Comparison of ENCODE assay signal across 15 cellular contexts in the genomic region with DNA sequence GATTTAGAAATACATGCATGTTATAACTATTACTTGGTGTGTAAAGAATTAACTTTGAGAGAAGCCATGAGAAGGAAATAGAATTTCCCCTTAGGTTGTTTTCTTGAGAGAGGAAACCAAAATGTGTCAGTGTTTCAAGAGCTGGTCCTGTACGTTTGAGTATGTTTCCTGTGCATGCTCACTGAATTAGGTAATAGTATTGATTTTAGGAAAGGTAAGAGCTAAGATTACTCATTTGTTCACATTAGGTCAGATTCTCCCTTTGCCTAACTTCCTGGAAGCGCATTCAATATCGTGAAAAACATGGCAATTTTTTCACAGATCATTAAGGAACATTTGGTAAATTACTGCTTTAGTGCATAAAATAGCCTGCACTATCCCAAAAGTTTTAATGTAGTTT. TPM values are rescaled to one million over a fixed set of nuclear protein-coding genes. Genes with fewer than 3 reads are reported as not detected.
A peak's percentile ranks its signal among the peaks of the same experiment; 100 is the strongest.
DNase-seq lines count a peak whose midpoint lies in the region; ATAC-seq and TF ChIP-seq lines count a peak whose summit lies in the region.
"Had no signal": no experiment of that assay in that cellular context is flagged by ENCODE, and none has a peak within 500 bp of the region (broad histone marks: within the 10 kb centered on the region; RNA-seq: fewer than 3 reads in every experiment).

No MANE protein-coding gene starts in this region.

- H3K27ac ChIP-seq in naive thymus-derived CD4-positive, alpha-beta T cell (ENCODE audit: low read depth, low read length): no peak overlapping the region
- no peak overlapping the region for H3K27ac ChIP-seq in tibial nerve
- peak overlapping the region in 1 of 4 donors; percentile 30 for H3K27ac ChIP-seq in upper lobe of left lung
- H3K27ac ChIP-seq: neural progenitor cell had no signal

- H3K36me3 ChIP-seq in naive thymus-derived CD4-positive, alpha-beta T cell (ENCODE audit: control insufficient read depth in 2 of 3, insufficient read depth in 3 of 3, low read length in 3 of 3): no peaks in the 10 kb centered on the region
- H3K36me3 ChIP-seq in tibial nerve: no peaks in the 10 kb centered on the region
- no peaks in the 10 kb centered on the region for H3K36me3 ChIP-seq in upper lobe of left lung
- H3K36me3 ChIP-seq: neural progenitor cell had no signal

- peaks cover 0 to 7% of the 10 kb centered on the region in 2 donors for H3K4me1 ChIP-seq in naive thymus-derived CD4-positive, alpha-beta T cell (ENCODE audit: control insufficient read depth in 2 of 2, insufficient read depth in 2 of 2, low read length in 2 of 2)
- peaks cover 0 to 21% (median 6%) of the 10 kb centered on the region in 4 donors for H3K4me1 ChIP-seq in tibial nerve
- H3K4me1 ChIP-seq in upper lobe of left lung: peaks cover 0 to 14% (median 5%) of the 10 kb centered on the region in 4 donors

- WGBS in tibial nerve, 2 donors: 69 to 77% methylated on average over 3 of the region's 3 CpGs
- 25 to 33% methylated on average over 3 of the region's 3 CpGs for WGBS in upper lobe of left lung, 2 donors

- TF ChIP-seq CTCF in tibial nerve (IDR thresholded peaks at IDR 0.05) (no peak), upper lobe of left lung (IDR thresholded peaks at IDR 0.05) (no peak)

- no peaks in the 10 kb centered on the region for H3K9me3 ChIP-seq in naive thymus-derived CD4-positive, alpha-beta T cell (ENCODE audit: control insufficient read depth in 2 of 3, low read length in 3 of 3)
- no peaks in the 10 kb centered on the region for H3K9me3 ChIP-seq in tibial nerve
- H3K9me3 ChIP-seq in upper lobe of left lung: no peaks in the 10 kb centered on the region

- TF ChIP-seq EP300 in tibial nerve (IDR thresholded peaks at IDR 0.05) (no peak), upper lobe of left lung (IDR thresholded peaks at IDR 0.05) (peak in 1 of 4 donors; percentile 40)

- peak; percentile 42 for ATAC-seq in activated CD4-positive, alpha-beta T cell treated with anti-CD3 and anti-CD28 coated beads for 36 hours
- peak; percentile 36 for ATAC-seq in HG02623 (IDR thresholded peaks at IDR 0.05; ENCODE audit: unreplicated experiment)
- peak; percentile 24 for ATAC-seq in naive thymus-derived CD4-positive, alpha-beta T cell
- no peak for ATAC-seq in upper lobe of left lung (ENCODE audit: low FRiP score in 2 of 2)

- peak overlapping the region; percentile 98 for H3K27ac Mint-ChIP-seq in activated CD4-positive, alpha-beta T cell treated with anti-CD3 and anti-CD28 coated beads for 36 hours
- peak overlapping the region; percentile 60 for H3K27ac Mint-ChIP-seq in T-helper 2 cell treated with Interferon-gamma antibody and Interleukin-4, amounts not matched to agents 5 μg/mL and 100 μg/mL, for 36 hours
- peak overlapping the region in 2 of 9 donors; percentile 72 to 79 for H3K27ac Mint-ChIP-seq in naive thymus-derived CD4-positive, alpha-beta T cell
- H3K27ac Mint-ChIP-seq: neural progenitor cell had no signal

- peaks cover 66% of the 10 kb centered on the region for H3K4me1 Mint-ChIP-seq in activated CD4-positive, alpha-beta T cell treated with anti-CD3 and anti-CD28 coated beads for 36 hours
- peaks cover 48% of the 10 kb centered on the region for H3K4me1 Mint-ChIP-seq in T-helper 2 cell treated with Interferon-gamma antibody and Interleukin-4, amounts not matched to agents 5 μg/mL and 100 μg/mL, for 36 hours (ENCODE audit: low read depth)
- peaks cover 13 to 56% (median 20%) of the 10 kb centered on the region in 7 donors for H3K4me1 Mint-ChIP-seq in naive thymus-derived CD4-positive, alpha-beta T cell

- H3K4me3 ChIP-seq in naive thymus-derived CD4-positive, alpha-beta T cell (ENCODE audit: low read length): no peak overlapping the region
- H3K4me3 ChIP-seq in tibial nerve (no peak overlapping the region), upper lobe of left lung (no peak overlapping the region)
- H3K4me3 ChIP-seq: neural progenitor cell had no signal

- CTCF ChIA-PET in activated CD4-positive, alpha-beta T cell treated with anti-CD3 and anti-CD28 coated beads for 36 hours (lab: Charles Lee): no interaction called here
- CTCF ChIA-PET in naive thymus-derived CD4-positive, alpha-beta T cell (lab: Charles Lee): no interaction called here

- no peak for DNase-seq in activated CD4-positive, alpha-beta T cell treated with anti-CD3 and anti-CD28 coated beads for 36 hours
- DNase-seq in activated CD4-positive, alpha-beta T cell treated with anti-CD3 and anti-CD28 coated beads for 48 hours: no peak
- DNase-seq in T-helper 2 cell treated with Interferon-gamma antibody and Interleukin-4, amounts not matched to agents 5 μg/mL and 100 μg/mL, for 36 hours (ENCODE audit: low spot score): peak; percentile 17
- DNase-seq in naive thymus-derived CD4-positive, alpha-beta T cell: no peak
- DNase-seq in DMS 273 (lab: John Stamatoyannopoulos, UW; ENCODE audit: unreplicated experiment): no peak
- DNase-seq in tibial nerve (ENCODE audit: low spot score in 2 of 2): no peak
- no peak for DNase-seq in upper lobe of left lung
- DNase-seq: activated gamma-delta T cell treated with Interleukin-2 at 50 U/mL for 16 hours; H7; immature natural killer cell; NCI-H446; stimulated activated CD4-positive, alpha-beta T cell treated with anti-CD3 and anti-CD28 coated beads, Interleukin-4, amount 100 ng/mL, for 4 hours; trophoblast cell had no signal

- peaks cover 9% of the 10 kb centered on the region for H3K36me3 Mint-ChIP-seq in activated CD4-positive, alpha-beta T cell treated with anti-CD3 and anti-CD28 coated beads for 36 hours (ENCODE audit: low read depth)
- peaks cover 10% of the 10 kb centered on the region for H3K36me3 Mint-ChIP-seq in T-helper 2 cell treated with Interferon-gamma antibody and Interleukin-4, amounts not matched to agents 5 μg/mL and 100 μg/mL, for 36 hours (ENCODE audit: low read depth)
- peaks cover 0 to 21% (median 0%) of the 10 kb centered on the region in 5 donors for H3K36me3 Mint-ChIP-seq in naive thymus-derived CD4-positive, alpha-beta T cell
- H3K36me3 Mint-ChIP-seq: immature natural killer cell, neural progenitor cell had no signal

- POLR2A ChIA-PET in activated CD4-positive, alpha-beta T cell treated with anti-CD3 and anti-CD28 coated beads for 36 hours (lab: Charles Lee): interaction anchor here (0.7 to 1.0 kb wide), 5 partner anchors 8 to 1759 kb away, joined by 3 to 7 read pairs (median 4); no protein-coding TSS in a partner anchor
- POLR2A ChIA-PET in naive thymus-derived CD4-positive, alpha-beta T cell (lab: Charles Lee): no interaction called here

- H3K27me3 ChIP-seq in naive thymus-derived CD4-positive, alpha-beta T cell (ENCODE audit: control insufficient read depth in 2 of 2, insufficient read depth in 2 of 2, low read length in 2 of 2): no peaks in the 10 kb centered on the region
- no peaks in the 10 kb centered on the region for H3K27me3 ChIP-seq in tibial nerve
- no peaks in the 10 kb centered on the region for H3K27me3 ChIP-seq in upper lobe of left lung
- H3K27me3 ChIP-seq: neural progenitor cell had no signal

- H3K27me3 Mint-ChIP-seq in activated CD4-positive, alpha-beta T cell treated with anti-CD3 and anti-CD28 coated beads for 36 hours: no peaks in the 10 kb centered on the region
- H3K27me3 Mint-ChIP-seq in T-helper 2 cell treated with Interferon-gamma antibody and Interleukin-4, amounts not matched to agents 5 μg/mL and 100 μg/mL, for 36 hours (ENCODE audit: low read depth): no peaks in the 10 kb centered on the region
- H3K27me3 Mint-ChIP-seq in naive thymus-derived CD4-positive, alpha-beta T cell: no peaks in the 10 kb centered on the region

- intact Hi-C loops in activated CD4-positive, alpha-beta T cell treated with anti-CD3 and anti-CD28 coated beads for 36 hours (cut with DNase I, micrococcal nuclease): loop anchor here (1.0 to 10.0 kb wide), 7 partner anchors 17 to 1611 kb away; a partner anchor contains a TSS
- intact Hi-C loops in naive thymus-derived CD4-positive, alpha-beta T cell (cut with micrococcal nuclease): loop anchor here in 1 of 2 donors (1.0 kb wide), 2 partner anchors 8 to 17 kb away; no protein-coding TSS in a partner anchor

- H3K9me3 Mint-ChIP-seq in activated CD4-positive, alpha-beta T cell treated with anti-CD3 and anti-CD28 coated beads for 36 hours (ENCODE audit: low read depth): peaks cover 5% of the 10 kb centered on the region
- peaks cover 15% of the 10 kb centered on the region for H3K9me3 Mint-ChIP-seq in T-helper 2 cell treated with Interferon-gamma antibody and Interleukin-4, amounts not matched to agents 5 μg/mL and 100 μg/mL, for 36 hours
- peaks cover 0 to 11% (median 0%) of the 10 kb centered on the region in 11 donors for H3K9me3 Mint-ChIP-seq in naive thymus-derived CD4-positive, alpha-beta T cell
- H3K9me3 Mint-ChIP-seq: immature natural killer cell had no signal

- no peak overlapping the region for H3K4me3 Mint-ChIP-seq in activated CD4-positive, alpha-beta T cell treated with anti-CD3 and anti-CD28 coated beads for 36 hours
- peak overlapping the region; percentile 39 for H3K4me3 Mint-ChIP-seq in T-helper 2 cell treated with Interferon-gamma antibody and Interleukin-4, amounts not matched to agents 5 μg/mL and 100 μg/mL, for 36 hours
- H3K4me3 Mint-ChIP-seq in naive thymus-derived CD4-positive, alpha-beta T cell: peak overlapping the region in 1 of 10 donors; percentile 49
- H3K4me3 Mint-ChIP-seq: immature natural killer cell, neural progenitor cell had no signal

- TF ChIP-seq POLR2A in tibial nerve (IDR thresholded peaks at IDR 0.05) (no peak), upper lobe of left lung (IDR thresholded peaks at IDR 0.05) (no peak)

RNA-seq across cellular contexts. Expression of a gene that starts 49.3 kb away (rescaled TPM):
- 10 to 100 TPM; 53.9 to 61.7 TPM for total RNA-seq in activated CD4-positive, alpha-beta T cell treated with anti-CD3 and anti-CD28 coated beads for 36 hours
- total RNA-seq in naive thymus-derived CD4-positive, alpha-beta T cell: 10 to 100 TPM; 14.0 to 63.6 (median 17.0) TPM
- polyA plus RNA-seq in naive thymus-derived CD4-positive, alpha-beta T cell: 1 to 10 TPM; 6.9 to 8.2 TPM
- total RNA-seq in tibial nerve (100 to 1,000 TPM in 1 of 4 donors, 10 to 100 TPM in 3; 59.8 to 120 (median 88.8) TPM), upper lobe of left lung (100 to 1,000 TPM; 113 to 142 (median 121) TPM)

Comparison
In these comparisons a context has a peak if more than half of its experiments do, and no peak if none do; other contexts are left out.
1. ATAC-seq: peak in activated CD4-positive, alpha-beta T cell treated with anti-CD3 and anti-CD28 coated beads for 36 hours (single experiment), HG02623 (single experiment) and naive thymus-derived CD4-positive, alpha-beta T cell (single experiment); none in upper lobe of left lung (0 of 2).